1 cellular context compared by ENCODE assay signal in the genomic region with DNA sequence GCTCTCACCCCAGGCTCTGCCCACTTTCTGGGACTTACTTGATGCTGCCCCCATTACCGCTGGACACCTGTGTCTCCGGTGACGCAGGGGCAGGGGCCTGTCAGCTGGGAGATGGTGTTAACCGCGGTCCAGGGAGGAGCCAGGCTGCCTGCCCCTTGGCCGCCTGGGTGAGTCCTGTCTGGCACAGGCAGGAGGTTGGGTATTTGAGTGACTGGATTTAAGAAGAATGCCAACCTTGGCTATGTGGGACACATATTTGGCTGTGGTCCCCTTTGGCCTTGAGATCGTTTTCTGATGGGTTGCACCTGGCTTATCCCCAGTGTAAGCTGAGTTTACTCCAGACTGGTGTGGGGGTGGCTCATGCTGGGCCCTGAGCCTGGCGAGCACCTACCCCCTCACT.
TF ChIP-seq lines count a peak whose summit lies in the region.

No MANE protein-coding gene starts in this region.

TF ChIP-seq in H1, 55 proteins besides CTCF, POLR2A, EP300 and RAD21:
- TF ChIP-seq NANOG (IDR thresholded peaks at IDR 0.05; ENCODE audit: insufficient read depth, low read depth, low read length, poor library complexity, severe bottlenecking) (no peak), FOSL1 (IDR thresholded peaks at IDR 0.05; ENCODE audit: insufficient read depth, low read depth, low read length) (no peak), KDM1A (IDR thresholded peaks at IDR 0.05; ENCODE audit: borderline replicate concordance, low read length) (no peak)
- TF ChIP-seq, protein P1, sequence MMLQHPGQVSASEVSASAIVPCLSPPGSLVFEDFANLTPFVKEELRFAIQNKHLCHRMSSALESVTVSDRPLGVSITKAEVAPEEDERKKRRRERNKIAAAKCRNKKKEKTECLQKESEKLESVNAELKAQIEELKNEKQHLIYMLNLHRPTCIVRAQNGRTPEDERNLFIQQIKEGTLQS (IDR thresholded peaks at IDR 0.05; ENCODE audit: insufficient read depth, low read depth, low read length): no peak
TF ChIP-seq in H1: peak in this region for 0.
